In the genomic region with DNA sequence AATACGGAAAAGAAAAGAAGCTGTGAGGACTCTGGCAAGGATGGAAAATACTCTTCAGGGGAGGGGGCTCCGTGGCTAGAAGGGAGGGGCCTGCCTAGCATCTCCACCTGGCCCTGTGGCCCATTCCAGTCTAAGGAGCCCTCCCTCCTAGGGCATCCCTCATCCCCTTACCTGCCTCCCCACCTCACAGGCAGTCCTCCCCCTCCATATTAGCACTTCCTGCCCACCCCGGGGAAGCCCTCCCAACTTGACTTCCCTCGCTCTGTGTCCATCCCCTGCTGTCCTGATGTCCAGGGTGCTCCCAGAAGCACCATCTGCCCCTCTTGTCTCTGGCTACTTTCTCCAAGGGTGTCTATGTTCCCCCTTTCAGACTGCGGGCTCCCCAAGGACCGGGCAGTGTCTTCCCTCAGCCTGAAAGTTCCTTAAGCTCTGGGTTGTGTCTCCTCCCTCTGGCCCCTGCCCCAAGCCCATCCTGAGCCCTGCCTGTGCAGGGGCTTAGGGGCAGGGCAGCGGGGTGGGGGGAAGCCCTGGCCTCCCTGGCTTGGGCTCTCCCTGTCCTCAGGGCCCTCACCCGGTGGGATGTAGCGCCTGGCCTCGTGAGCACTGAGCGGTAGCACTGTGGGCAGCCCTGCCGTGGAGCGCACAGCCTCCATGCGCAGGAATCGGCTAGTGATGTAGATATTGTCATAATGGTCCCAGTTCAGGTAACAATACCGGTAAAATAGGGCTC, we compare ENCODE assay signal across 23 cellular contexts. TPM values are rescaled to one million over a fixed set of nuclear protein-coding genes. Genes with fewer than 3 reads are reported as not detected.
DNase-seq lines count a peak whose midpoint lies in the region; ATAC-seq, FAIRE-seq and TF ChIP-seq lines count a peak whose summit lies in the region.
"Had no signal": no experiment of that assay in that cellular context is flagged by ENCODE, and none has a peak within 500 bp of the region (broad histone marks: within the 10 kb centered on the region; RNA-seq: fewer than 3 reads in every experiment).

No MANE protein-coding gene starts in this region.

- no peak overlapping the region for H3K4me3 Mint-ChIP-seq in WTC11
- H3K4me3 Mint-ChIP-seq in stimulated activated effector memory CD8-positive, alpha-beta T cell treated with anti-CD3 and anti-CD28 coated beads, Interleukin-12 subunit alpha, Interleukin-12 subunit beta, amount 100 ng/mL, for 72 hours, result no peak overlapping the region
- H3K4me3 Mint-ChIP-seq: CD4-positive, CD25-positive, alpha-beta regulatory T cell; CD8-positive, alpha-beta memory T cell; H9 had no signal

- H3K27ac ChIP-seq in RWPE2 (ENCODE audit: poor library complexity, severe bottlenecking) (no peak overlapping the region), kidney (ENCODE audit: low read depth in 2 of 2, low read length in 2 of 2) (no peak overlapping the region)

- FAIRE-seq in kidney (lab: Jason Lieb, UNC), result no peak
- FAIRE-seq: A204.1, GM12878, H1, HTR-8/SVneo had no signal

- no peaks in the 10 kb centered on the region for H3K4me1 Mint-ChIP-seq in WTC11
- H3K4me1 Mint-ChIP-seq in stimulated activated effector memory CD8-positive, alpha-beta T cell treated with anti-CD3 and anti-CD28 coated beads, Interleukin-12 subunit alpha, Interleukin-12 subunit beta, amount 100 ng/mL, for 72 hours, result no peaks in the 10 kb centered on the region
- H3K4me1 Mint-ChIP-seq: CD4-positive, CD25-positive, alpha-beta regulatory T cell; CD8-positive, alpha-beta memory T cell had no signal

- no peak for DNase-seq in RWPE2 (ENCODE audit: low spot score)
- DNase-seq in WTC11 (ENCODE audit: low spot score), result no peak
- peak; percentile 56 for DNase-seq in kidney
- DNase-seq in stimulated activated effector memory CD8-positive, alpha-beta T cell treated with anti-CD3 and anti-CD28 coated beads, Interleukin-12 subunit alpha, Interleukin-12 subunit beta, amount 100 ng/mL, for 72 hours (ENCODE audit: low spot score in 2 of 2), result no peak
- DNase-seq in T-helper 9 cell, result no peak
- no peak for DNase-seq in NCI-H446 (lab: John Stamatoyannopoulos, UW)
- DNase-seq: ACHN; BE2C; C1 segment of cervical spinal cord; CD4-positive, CD25-positive, alpha-beta regulatory T cell; CD8-positive, alpha-beta memory T cell; COR-L47; DMS 273 treated with DMSO at 0.1 percent for 48 hours; DMS53; DND-41; EL; H9 had no signal

- no peaks in the 10 kb centered on the region for H3K9me3 Mint-ChIP-seq in WTC11
- H3K9me3 Mint-ChIP-seq in stimulated activated effector memory CD8-positive, alpha-beta T cell treated with anti-CD3 and anti-CD28 coated beads, Interleukin-12 subunit alpha, Interleukin-12 subunit beta, amount 100 ng/mL, for 72 hours, result no peaks in the 10 kb centered on the region
- H3K9me3 Mint-ChIP-seq: CD8-positive, alpha-beta memory T cell; H9 had no signal

- H3K36me3 Mint-ChIP-seq in WTC11, result no peaks in the 10 kb centered on the region
- H3K36me3 Mint-ChIP-seq in stimulated activated effector memory CD8-positive, alpha-beta T cell treated with anti-CD3 and anti-CD28 coated beads, Interleukin-12 subunit alpha, Interleukin-12 subunit beta, amount 100 ng/mL, for 72 hours, result no peaks in the 10 kb centered on the region
- H3K36me3 Mint-ChIP-seq: CD4-positive, CD25-positive, alpha-beta regulatory T cell; CD8-positive, alpha-beta memory T cell had no signal

- no peak overlapping the region for H3K27ac Mint-ChIP-seq in WTC11
- peak overlapping the region; percentile 29 for H3K27ac Mint-ChIP-seq in stimulated activated effector memory CD8-positive, alpha-beta T cell treated with anti-CD3 and anti-CD28 coated beads, Interleukin-12 subunit alpha, Interleukin-12 subunit beta, amount 100 ng/mL, for 72 hours
- H3K27ac Mint-ChIP-seq: CD8-positive, alpha-beta memory T cell; H9 had no signal

- peaks cover 3% of the 10 kb centered on the region; the same call in 1 of the 2 replicates for H3K27me3 Mint-ChIP-seq in WTC11 (ENCODE audit: low read depth)
- H3K27me3 Mint-ChIP-seq: CD4-positive, CD25-positive, alpha-beta regulatory T cell had no signal

- no peaks in the 10 kb centered on the region for H3K9me3 ChIP-seq in RWPE2 (ENCODE audit: severe bottlenecking)
- H3K9me3 ChIP-seq in kidney (ENCODE audit: control insufficient read depth in 1 of 2, low read length in 2 of 2), result no peaks in the 10 kb centered on the region
- H3K9me3 ChIP-seq: BE2C had no signal

- H3K4me3 ChIP-seq in RWPE2 (ENCODE audit: severe bottlenecking) (no peak overlapping the region), kidney (ENCODE audit: low read length in 2 of 2) (no peak overlapping the region)
- H3K4me3 ChIP-seq: GM12878 had no signal

- H3K27me3 ChIP-seq in RWPE2 (ENCODE audit: insufficient read depth, poor library complexity, severe bottlenecking), result no peaks in the 10 kb centered on the region
- H3K27me3 ChIP-seq: BE2C had no signal

- intact Hi-C loops in kidney (cut with DNase I), result no loop called here

- no peaks in the 10 kb centered on the region for H3K36me3 ChIP-seq in RWPE2 (ENCODE audit: low read depth)
- no peaks in the 10 kb centered on the region for H3K36me3 ChIP-seq in kidney (ENCODE audit: control insufficient read depth in 1 of 2, insufficient read depth in 2 of 2, low read length in 2 of 2)
- H3K36me3 ChIP-seq: BE2C had no signal

- TF ChIP-seq CTCF in RWPE2 (IDR thresholded peaks at IDR 0.05; ENCODE audit: poor library complexity, severe bottlenecking) (no peak), WTC11 (IDR thresholded peaks at IDR 0.05) (no peak), kidney (IDR thresholded peaks at IDR 0.05; ENCODE audit: borderline replicate concordance, extremely low read depth, insufficient read depth) (no peak)

- no peak overlapping the region for H3K9ac ChIP-seq in kidney (ENCODE audit: low read length in 2 of 2)

- H3K4me1 ChIP-seq in RWPE2 (ENCODE audit: insufficient read depth, poor library complexity, severe bottlenecking) (peaks cover 7% of the 10 kb centered on the region), kidney (ENCODE audit: control insufficient read depth in 1 of 2, insufficient read depth in 1 of 2, low read depth in 1 of 2, low read length in 2 of 2) (no peaks in the 10 kb centered on the region)
- H3K4me1 ChIP-seq: BE2C had no signal

- 0 out of 3 replicates have a peak, but pooled peaks have one; percentile 7 for ATAC-seq in RWPE2 (ENCODE audit: low read depth)
- no peak for ATAC-seq in WTC11
- no peak for ATAC-seq in stimulated activated effector memory CD8-positive, alpha-beta T cell treated with anti-CD3 and anti-CD28 coated beads, Interleukin-12 subunit alpha, Interleukin-12 subunit beta, amount 100 ng/mL, for 72 hours
- no peak for ATAC-seq in GM19463 (IDR thresholded peaks at IDR 0.05; ENCODE audit: unreplicated experiment)
- ATAC-seq: GM12878 had no signal

- POLR2A ChIA-PET in WTC11 (lab: Charles Lee), result interaction anchor here (0.5 kb wide), 1 partner anchor 386 kb away, joined by 3 read pairs; no protein-coding TSS in a partner anchor

- CTCF ChIA-PET in WTC11 (lab: Charles Lee), result interaction anchor here (1.0 to 2.3 kb wide), 4 partner anchors 12 to 55 kb away, joined by 3 to 6 read pairs (median 4); no protein-coding TSS in a partner anchor

TF ChIP-seq in WTC11, 78 proteins besides CTCF, POLR2A, EP300 and RAD21:
- TF ChIP-seq NR3C1 (CRISPR knock-in tag; conservative IDR thresholded peaks at IDR 0.05; ENCODE audit: low read depth) (no peak), ZNF263 (CRISPR knock-in tag; IDR thresholded peaks at IDR 0.05; ENCODE audit: low read depth) (peak; percentile 63; the same call in 1 of the 2 replicates)
- TF ChIP-seq, protein P1, sequence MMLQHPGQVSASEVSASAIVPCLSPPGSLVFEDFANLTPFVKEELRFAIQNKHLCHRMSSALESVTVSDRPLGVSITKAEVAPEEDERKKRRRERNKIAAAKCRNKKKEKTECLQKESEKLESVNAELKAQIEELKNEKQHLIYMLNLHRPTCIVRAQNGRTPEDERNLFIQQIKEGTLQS (CRISPR knock-in tag; conservative IDR thresholded peaks at IDR 0.05), result no peak

RNA-seq across cellular contexts. Expression of a gene that starts 3.9 kb away (rescaled TPM):
- 0.83 to 1.8 TPM (median 1.6 TPM) in 3 replicates for total RNA-seq in WTC11 (2021)
- 1.4 TPM for total RNA-seq in kidney
- 0.43 TPM for polyA plus RNA-seq in kidney (ENCODE audit: insufficient read depth, low read depth, low replicate concordance)
- polyA plus RNA-seq: CD4-positive, CD25-positive, alpha-beta regulatory T cell; CD8-positive, alpha-beta memory T cell had no signal

RNA-seq across cellular contexts. Expression of a gene that starts 3.9 kb away (rescaled TPM):
- 0.15 TPM in 1 of 3 replicates, not detected in the others for total RNA-seq in WTC11 (2021)
- not detected for total RNA-seq in kidney
- not detected for polyA plus RNA-seq in kidney (ENCODE audit: insufficient read depth, low read depth, low replicate concordance)
- total RNA-seq: CD8-positive, alpha-beta memory T cell; G401; GM12878; H1; H9 had no signal
- polyA plus RNA-seq: CD4-positive, CD25-positive, alpha-beta regulatory T cell; CD8-positive, alpha-beta memory T cell; GM12878; H1 had no signal

RNA-seq across cellular contexts. Expression of a gene that starts 21.4 kb away (rescaled TPM):
- total RNA-seq in WTC11 (2021), result 32.1 to 38.4 TPM (median 33.2 TPM) in 3 replicates
- 152 TPM for total RNA-seq in kidney
- 68.4 TPM for polyA plus RNA-seq in kidney (ENCODE audit: insufficient read depth, low read depth, low replicate concordance)

RNA-seq across cellular contexts. Expression of a gene that starts 27.1 kb away (rescaled TPM):
- 29.8 to 32.1 TPM (median 31.5 TPM) in 3 replicates for total RNA-seq in WTC11 (2021)
- 68.7 TPM for total RNA-seq in kidney
- 20.1 TPM for polyA plus RNA-seq in kidney (ENCODE audit: insufficient read depth, low read depth, low replicate concordance)

RNA-seq across cellular contexts. Expression of a gene that starts 33.9 kb away (rescaled TPM):
- total RNA-seq in WTC11 (2021) (19.5 to 22.7 TPM (median 22.3 TPM) in 3 replicates), kidney (7.6 TPM)
- 11.8 TPM for polyA plus RNA-seq in kidney (ENCODE audit: insufficient read depth, low read depth, low replicate concordance)
